ENCODE assay signal across 1 cellular context in the genomic region with DNA sequence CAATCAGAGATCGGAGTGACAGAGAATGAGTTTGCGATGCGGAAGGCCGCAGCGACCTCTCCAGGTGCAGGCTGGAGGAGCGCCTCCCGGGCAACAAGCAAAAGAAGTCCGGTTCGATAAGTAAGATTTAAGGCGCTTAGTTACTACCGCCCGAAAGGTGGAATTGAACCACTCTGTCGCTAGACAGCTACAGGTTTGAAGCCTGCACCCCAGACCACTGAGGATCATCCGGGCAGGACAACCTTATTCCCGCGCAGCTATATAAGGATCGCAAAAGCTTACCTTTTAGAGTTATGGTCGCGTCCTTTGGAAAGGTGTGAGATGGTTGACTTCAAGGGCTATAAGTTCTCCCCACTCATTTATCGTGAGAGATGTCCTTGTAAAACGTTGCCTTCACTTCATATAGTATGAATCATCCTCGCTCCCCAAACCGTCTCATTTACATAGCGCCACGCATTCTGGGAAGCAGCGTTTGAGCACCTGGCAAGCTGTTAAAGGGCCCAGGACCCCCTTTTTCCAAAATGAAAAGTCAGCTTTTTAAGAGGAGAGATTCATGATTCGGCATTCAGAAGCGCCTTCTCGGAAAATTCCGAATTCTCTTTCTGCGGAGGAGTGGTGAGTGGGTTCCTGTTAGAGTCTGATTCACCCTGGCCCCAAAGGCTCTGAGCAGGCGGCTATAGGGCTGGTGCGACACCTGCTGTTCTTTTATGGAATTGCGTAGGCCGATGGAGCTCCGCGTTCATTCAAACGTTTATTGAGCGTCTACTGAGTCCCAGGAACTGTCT.
TF ChIP-seq lines count a peak whose summit lies in the region.

No MANE protein-coding gene starts in this region.

TF ChIP-seq in IMR-90, 13 proteins besides CTCF, POLR2A, EP300 and RAD21:
- TF ChIP-seq CHD1 (IDR thresholded peaks at IDR 0.05; ENCODE audit: low read depth, low read length) = no peak
- TF ChIP-seq BHLHE40 (IDR thresholded peaks at IDR 0.05; ENCODE audit: low read depth, low read length) = no peak
- 0 out of 2 replicates have a peak, but pooled peaks have one; percentile 45 for TF ChIP-seq FOS (IDR thresholded peaks at IDR 0.05; ENCODE audit: low read depth, low read length)
- peak; percentile 95 for TF ChIP-seq SMC3 (IDR thresholded peaks at IDR 0.05; ENCODE audit: low read depth, low read length)
TF ChIP-seq in IMR-90: peak in this region for 2.
